Comparison of ENCODE assay signal across 8 cellular contexts in genomic region chr1:226665505-226666163, GRCh38.
DNase-seq lines count a peak whose midpoint lies in the region; ATAC-seq, FAIRE-seq and TF ChIP-seq lines count a peak whose summit lies in the region.

No MANE protein-coding gene starts in this region.

- H3K9me3 ChIP-seq in CD8-positive, alpha-beta memory T cell (ENCODE audit: low read length): no peaks in the 10 kb centered on the region
- H3K9me3 ChIP-seq in SJSA1 (replicated peaks) (no peaks in the 10 kb centered on the region), H1 (ENCODE audit: insufficient read depth in 2 of 2, low read depth in 1 of 2, low read length in 1 of 2) (no peaks in the 10 kb centered on the region), parathyroid adenoma (ENCODE audit: control insufficient read depth, low read length) (no peaks in the 10 kb centered on the region)

- H3K14ac ChIP-seq in H1 (ENCODE audit: insufficient read length): no peak overlapping the region

- H3K27ac ChIP-seq in CD8-positive, alpha-beta memory T cell (ENCODE audit: low read depth, low read length): no peak overlapping the region
- H3K27ac ChIP-seq in SJSA1 (peak overlapping the region; percentile 89), H1 (ENCODE audit: low read depth, low read length) (no peak overlapping the region), parathyroid adenoma (peak overlapping the region; percentile 71)

- H3K4me3 Mint-ChIP-seq in CD8-positive, alpha-beta memory T cell: peak overlapping the region; percentile 43 to 67 (median 56)

- no peak overlapping the region for H4K5ac ChIP-seq in H1 (ENCODE audit: insufficient read length, low read depth, low read length)

- H2BK20ac ChIP-seq in H1 (ENCODE audit: low read length): no peak overlapping the region

- no peak overlapping the region; the same call in 1 of the 2 replicates for H2AK5ac ChIP-seq in H1 (ENCODE audit: low read depth, low read length)

- no peak for ATAC-seq in HG03571 (IDR thresholded peaks at IDR 0.05; ENCODE audit: unreplicated experiment)

- no peak for TF ChIP-seq POLR2A in H1 (IDR thresholded peaks at IDR 0.05; ENCODE audit: control extremely low read depth in 1 of 2, low read depth in 2 of 2, low read length in 2 of 2)

- H4K91ac ChIP-seq in H1 (replicated peaks; ENCODE audit: insufficient read length, low read length): no peak overlapping the region

- H3K4ac ChIP-seq in H1 (replicated peaks; ENCODE audit: insufficient read length, low read depth, low read length): no peak overlapping the region

- no peaks in the 10 kb centered on the region for H3K23me2 ChIP-seq in H1 (ENCODE audit: low read depth, low read length)

- peak overlapping the region in 7 of 8 donors; percentile 85 to 99 (median 98) for H3K27ac Mint-ChIP-seq in CD8-positive, alpha-beta memory T cell

- H3K4me1 ChIP-seq in CD8-positive, alpha-beta memory T cell (ENCODE audit: insufficient read depth, low read length): peaks cover 69% of the 10 kb centered on the region
- H3K4me1 ChIP-seq in SJSA1 (replicated peaks) (peaks cover 77% of the 10 kb centered on the region), H1 (replicated peaks in 1 of 4; ENCODE audit: control insufficient read depth in 3 of 4, insufficient read depth in 4 of 4, low read length in 3 of 4) (peaks cover 2 to 10% (median 2%) of the 10 kb centered on the region in 4 experiments; a peak in 5 of 7 replicates), parathyroid adenoma (no peaks in the 10 kb centered on the region)

- no peaks in the 10 kb centered on the region for H3K27me3 Mint-ChIP-seq in CD8-positive, alpha-beta memory T cell

- H3K36me3 Mint-ChIP-seq in CD8-positive, alpha-beta memory T cell: peaks cover 0 to 56% (median 0%) of the 10 kb centered on the region in 3 donors

- POLR2A ChIA-PET in CD8-positive, alpha-beta memory T cell (lab: Charles Lee): interaction anchor here (0.5 to 1.0 kb wide), 3 partner anchors 15 to 149 kb away, joined by 3 to 4 read pairs (median 3); no protein-coding TSS in a partner anchor
- POLR2A ChIA-PET in H1 (lab: Charles Lee; ENCODE audit: partially characterized antibody): interaction anchor here (1.3 kb wide), 2 partner anchors 10 to 11 kb away, joined by 3 to 4 read pairs; no protein-coding TSS in a partner anchor

- no peak overlapping the region for H3K4me2 ChIP-seq in H1 (ENCODE audit: insufficient read depth in 1 of 2, low read depth in 2 of 2, low read length in 2 of 2)
- H3K4me2 ChIP-seq in parathyroid adenoma (ENCODE audit: low read length): no peak overlapping the region

- TF ChIP-seq EP300 in H1 (IDR thresholded peaks at IDR 0.05; ENCODE audit: borderline replicate concordance in 1 of 2, low read depth in 2 of 2, low read length in 2 of 2): no peak

- H2BK15ac ChIP-seq in H1 (ENCODE audit: low read length): no peak overlapping the region

- TF ChIP-seq RAD21 in H1 (IDR thresholded peaks at IDR 0.05 in 1 of 2, conservative IDR thresholded peaks at IDR 0.05 in 1 of 2; ENCODE audit: low read depth in 2 of 2, low read length in 2 of 2): no peak

- no peak overlapping the region for H3K56ac ChIP-seq in H1 (replicated peaks; ENCODE audit: insufficient read length, low read depth, low read length)

- no peak overlapping the region for H2BK12ac ChIP-seq in H1 (ENCODE audit: low read depth, low read length)

- H3K27me3 ChIP-seq in CD8-positive, alpha-beta memory T cell (ENCODE audit: insufficient read depth, low read length, poor library complexity, severe bottlenecking): no peaks in the 10 kb centered on the region
- H3K27me3 ChIP-seq in SJSA1 (replicated peaks) (no peaks in the 10 kb centered on the region), H1 (replicated peaks in 1 of 4; ENCODE audit: control insufficient read depth in 3 of 4, extremely low read depth in 1 of 4, insufficient read depth in 3 of 4, low read length in 3 of 4) (no peaks in the 10 kb centered on the region), parathyroid adenoma (ENCODE audit: control insufficient read depth, insufficient read depth, low read length) (no peaks in the 10 kb centered on the region)

- H3K23ac ChIP-seq in H1 (ENCODE audit: insufficient read length): no peak overlapping the region

- 94% methylated on average over 17 of the region's 17 CpGs; no CpG with 5 or more reads in 1 of the 2 experiments for WGBS in H1 (ENCODE audit: extremely low coverage in 1 of 2, insufficient coverage in 1 of 2, insufficient read length in 1 of 2, insufficient replicate concordance in 2 of 2, low coverage in 1 of 2, low lambda C conversion rate in 2 of 2, missing lambda C conversion rate in 1 of 2), 2 experiments

- no peaks in the 10 kb centered on the region for H3K79me1 ChIP-seq in H1 (ENCODE audit: low read depth, low read length)

- no peak overlapping the region for H2BK120ac ChIP-seq in H1 (replicated peaks; ENCODE audit: low read depth, low read length)

- no peak overlapping the region for H2BK5ac ChIP-seq in H1 (ENCODE audit: low read depth, low read length)

- peak in 1 of 5 donors; percentile 45 for DNase-seq in CD8-positive, alpha-beta memory T cell
- DNase-seq in SJSA1 (ENCODE audit: low read depth in 1 of 2, low spot score in 2 of 2) (no peak), H1 (ENCODE audit: low read depth in 1 of 2, low spot score in 2 of 2) (no peak), globus pallidus (ENCODE audit: low spot score) (no peak), D721Med (ENCODE audit: insufficient read length, low spot score) (no peak), D341Med (ENCODE audit: low spot score) (no peak)

- peaks cover 11 to 94% (median 90%) of the 10 kb centered on the region in 3 donors for H3K4me1 Mint-ChIP-seq in CD8-positive, alpha-beta memory T cell

- H3K4me3 ChIP-seq in CD8-positive, alpha-beta memory T cell (ENCODE audit: low read length): no peak overlapping the region
- H3K4me3 ChIP-seq in SJSA1 (no peak overlapping the region), H1 (ENCODE audit: extremely low read depth in 1 of 4, insufficient read depth in 2 of 4, low read depth in 3 of 4, low read length in 4 of 4) (no peak overlapping the region), parathyroid adenoma (ENCODE audit: low read depth, low read length) (no peak overlapping the region)

- H3K9ac ChIP-seq in H1 (replicated peaks in 1 of 4; ENCODE audit: extremely low read depth in 1 of 4, low read depth in 3 of 4, low read length in 3 of 4) (no peak overlapping the region), parathyroid adenoma (no peak overlapping the region)

- TF ChIP-seq CTCF in H1 (IDR thresholded peaks at IDR 0.05; ENCODE audit: control extremely low read depth in 1 of 3, insufficient read depth in 1 of 3, low read depth in 1 of 3, low read length in 3 of 3) (no peak), parathyroid adenoma (IDR thresholded peaks at IDR 0.05) (no peak), D721Med (IDR thresholded peaks at IDR 0.05; ENCODE audit: insufficient read depth, missing control alignments) (no peak)

- H4K8ac ChIP-seq in H1 (ENCODE audit: extremely low read depth, insufficient read depth, low read length): no peak overlapping the region

- peaks cover 3% of the 10 kb centered on the region for H3K36me3 ChIP-seq in CD8-positive, alpha-beta memory T cell (ENCODE audit: insufficient read depth, low read length)
- H3K36me3 ChIP-seq in SJSA1: no peaks in the 10 kb centered on the region
- H3K36me3 ChIP-seq in H1 (ENCODE audit: control insufficient read depth in 2 of 4, insufficient read depth in 4 of 4, low read length in 3 of 4): no peaks in the 10 kb centered on the region
- no peaks in the 10 kb centered on the region for H3K36me3 ChIP-seq in parathyroid adenoma (ENCODE audit: control insufficient read depth, insufficient read depth, low read length)

- H4K20me1 ChIP-seq in H1 (replicated peaks in 1 of 2; ENCODE audit: control insufficient read depth in 1 of 2, insufficient read depth in 2 of 2, low read length in 2 of 2): no peaks in the 10 kb centered on the region

- CTCF ChIA-PET in CD8-positive, alpha-beta memory T cell (lab: Charles Lee): interaction anchor here (0.7 to 1.7 kb wide), 5 partner anchors 14 to 155 kb away, joined by 3 to 4 read pairs (median 3); no protein-coding TSS in a partner anchor
- CTCF ChIA-PET in H1 (lab: Charles Lee; ENCODE audit: partially characterized antibody): interaction anchor here (0.6 to 1.3 kb wide), 6 partner anchors 12 to 163 kb away, joined by 3 to 4 read pairs (median 4); no protein-coding TSS in a partner anchor

- no peak overlapping the region for H2AFZ ChIP-seq in H1 (ENCODE audit: low read length)
- no peak overlapping the region for H2AFZ ChIP-seq in parathyroid adenoma

- H3K79me2 ChIP-seq in H1 (ENCODE audit: control insufficient read depth in 1 of 2, insufficient read depth in 2 of 2, low read length in 2 of 2) (no peaks in the 10 kb centered on the region), parathyroid adenoma (peaks cover 4% of the 10 kb centered on the region)

- no peaks in the 10 kb centered on the region for H3K9me3 Mint-ChIP-seq in CD8-positive, alpha-beta memory T cell

- no peak for FAIRE-seq in H1 (lab: Jason Lieb, UNC)
- no peak for FAIRE-seq in D721Med (lab: Jason Lieb, UNC)

- peak overlapping the region; percentile 36; the same call in 1 of the 2 replicates for H3K18ac ChIP-seq in H1 (ENCODE audit: extremely low read depth, low read length)

TF ChIP-seq in H1, 55 proteins besides CTCF, POLR2A, EP300 and RAD21 (continues in another document):
- TF ChIP-seq BRCA1 (IDR thresholded peaks at IDR 0.05; ENCODE audit: low read depth, low read length) (no peak), ATF2 (IDR thresholded peaks at IDR 0.05; ENCODE audit: low read length) (no peak), POLR2AphosphoS5 (IDR thresholded peaks at IDR 0.05; ENCODE audit: low read depth, low read length) (no peak), HDAC6 (IDR thresholded peaks at IDR 0.05; ENCODE audit: low read depth, low read length) (no peak), SP2 (IDR thresholded peaks at IDR 0.05; ENCODE audit: low read length) (no peak), CTBP2 (IDR thresholded peaks at IDR 0.05; ENCODE audit: borderline replicate concordance, insufficient read depth, insufficient read length, low read length) (no peak), MAFK (IDR thresholded peaks at IDR 0.05; ENCODE audit: low read depth, low read length) (no peak), TAF1 (IDR thresholded peaks at IDR 0.05; ENCODE audit: low read depth, low read length) (no peak), SUZ12 (IDR thresholded peaks at IDR 0.05; ENCODE audit: low read length) (no peak), SIRT6 (IDR thresholded peaks at IDR 0.05; ENCODE audit: low read length) (no peak), CHD2 (IDR thresholded peaks at IDR 0.05; ENCODE audit: low read length) (no peak)

Comparison
In these comparisons a context has a peak if more than half of its experiments do, and no peak if none do; other contexts are left out.
1. H3K27ac ChIP-seq: peak in SJSA1 (single experiment) and parathyroid adenoma (single experiment); none in CD8-positive, alpha-beta memory T cell (single experiment) and H1 (single experiment).